28 cellular contexts compared by ENCODE assay signal in genomic region chr10:17943033-17943745, GRCh38. TPM values are rescaled to one million over a fixed set of nuclear protein-coding genes. Genes with fewer than 3 reads are reported as not detected.
"Had no signal": no experiment of that assay in that cellular context is flagged by ENCODE, and none has a peak within 500 bp of the region (broad histone marks: within the 10 kb centered on the region; RNA-seq: fewer than 3 reads in every experiment).

No MANE protein-coding gene starts in this region.

- H3K27me3 ChIP-seq: adrenal gland, esophagus muscularis mucosa, heart right ventricle, right lobe of liver, uterus had no signal

- H3K27ac ChIP-seq: adrenal gland, esophagus muscularis mucosa, heart right ventricle, left ventricle myocardium inferior, right lobe of liver, thoracic aorta, uterus had no signal

- DNase-seq: activated CD4-positive, alpha-beta T cell treated with anti-CD3 and anti-CD28 coated beads for 36 hours; activated CD4-positive, alpha-beta T cell treated with anti-CD3 and anti-CD28 coated beads, Interleukin-2, amount 50 U/mL, for 4 hours; activated CD4-positive, CD25-positive, alpha-beta regulatory T cell; activated effector memory CD4-positive, alpha-beta T cell treated with Interleukin-2 at 50 U/mL for 16 hours; activated naive CD4-positive, alpha-beta T cell treated with anti-CD3 and anti-CD28 coated beads for 36 hours; activated naive CD8-positive, alpha-beta T cell treated with anti-CD3 and anti-CD28 coated beads for 36 hours; activated T-cell treated with anti-CD3 and anti-CD28 coated beads for 4 hours; adrenal gland; central memory CD4-positive, alpha-beta T cell; foreskin melanocyte; heart right ventricle; kidney glomerular epithelial cell; left ventricle myocardium inferior; right lobe of liver; stimulated activated CD4-positive, alpha-beta T cell treated with anti-CD3 and anti-CD28 coated beads, Interleukin-12 subunit alpha, Interleukin-12 subunit beta, amount 100 ng/mL, for 4 hours; stimulated activated CD4-positive, alpha-beta T cell treated with anti-CD3 and anti-CD28 coated beads, Interleukin-4, amount 100 ng/mL, for 24 hours; T-helper 1 cell; uterus had no signal

- H3K9me3 ChIP-seq: adrenal gland, esophagus muscularis mucosa, left ventricle myocardium inferior, right lobe of liver, thoracic aorta, uterus had no signal

- ATAC-seq: activated CD4-positive, alpha-beta T cell treated with anti-CD3 and anti-CD28 coated beads for 36 hours; heart right ventricle; right lobe of liver; stimulated activated effector memory CD8-positive, alpha-beta T cell treated with anti-CD3 and anti-CD28 coated beads, Interleukin-12 subunit alpha, Interleukin-12 subunit beta, amount 100 ng/mL, for 72 hours had no signal

- H3K36me3 ChIP-seq: adrenal gland, esophagus muscularis mucosa, heart right ventricle, left ventricle myocardium inferior, right lobe of liver, thoracic aorta, uterus had no signal

- H3K4me1 ChIP-seq: adrenal gland, esophagus muscularis mucosa, heart right ventricle, left ventricle myocardium inferior, right lobe of liver, uterus had no signal

- H3K4me3 ChIP-seq: adrenal gland, esophagus muscularis mucosa, heart right ventricle, left ventricle myocardium inferior, lung, right lobe of liver, thoracic aorta, uterus had no signal

RNA-seq across cellular contexts. Expression of gene SLC39A12, which starts 8.5 kb away (rescaled TPM):
- total RNA-seq: activated CD4-positive, alpha-beta T cell treated with anti-CD3 and anti-CD28 coated beads for 36 hours; activated naive CD4-positive, alpha-beta T cell treated with anti-CD3 and anti-CD28 coated beads for 36 hours; activated naive CD8-positive, alpha-beta T cell treated with anti-CD3 and anti-CD28 coated beads for 36 hours; endothelial cell of umbilical vein; esophagus muscularis mucosa; glomerular endothelial cell; left ventricle myocardium inferior; lung; mucosa of gallbladder; osteoblast; progenitor cell of endocrine pancreas; renal cortical epithelial cell; uterus had no signal
- polyA plus RNA-seq: endothelial cell of umbilical vein had no signal
